In the genomic region with DNA sequence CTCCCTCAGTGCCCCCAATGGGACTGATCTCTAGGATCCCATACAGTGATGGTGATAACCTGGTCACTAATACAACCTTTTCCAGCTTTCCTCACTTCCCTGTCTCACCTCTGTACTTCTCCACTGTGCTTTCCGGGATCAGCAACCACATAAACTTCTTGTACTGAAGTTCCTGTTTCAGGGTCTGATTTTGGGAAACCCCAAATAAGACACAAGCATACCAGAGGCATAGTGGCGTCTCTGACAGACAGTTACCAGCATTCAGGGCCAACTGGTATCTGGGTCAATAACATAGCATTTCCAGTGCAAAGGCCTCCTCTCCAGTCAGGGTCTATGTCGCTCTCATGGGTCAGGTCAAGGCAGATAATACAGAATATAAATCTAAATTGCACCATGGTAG, we compare ENCODE assay signal across 1 cellular context.
TF ChIP-seq lines count a peak whose summit lies in the region.

No MANE protein-coding gene starts in this region.

TF ChIP-seq in GM12878, 131 proteins besides CTCF, POLR2A, EP300 and RAD21 (continued from another document):
- TF ChIP-seq E2F8 (IDR thresholded peaks at IDR 0.05; ENCODE audit: low read depth, partially characterized antibody), result no peak
- TF ChIP-seq SMC3 (IDR thresholded peaks at IDR 0.05; ENCODE audit: borderline replicate concordance, low read length), result no peak
- TF ChIP-seq ATF2 (IDR thresholded peaks at IDR 0.05; ENCODE audit: low read length), result no peak
